In the genomic region with DNA sequence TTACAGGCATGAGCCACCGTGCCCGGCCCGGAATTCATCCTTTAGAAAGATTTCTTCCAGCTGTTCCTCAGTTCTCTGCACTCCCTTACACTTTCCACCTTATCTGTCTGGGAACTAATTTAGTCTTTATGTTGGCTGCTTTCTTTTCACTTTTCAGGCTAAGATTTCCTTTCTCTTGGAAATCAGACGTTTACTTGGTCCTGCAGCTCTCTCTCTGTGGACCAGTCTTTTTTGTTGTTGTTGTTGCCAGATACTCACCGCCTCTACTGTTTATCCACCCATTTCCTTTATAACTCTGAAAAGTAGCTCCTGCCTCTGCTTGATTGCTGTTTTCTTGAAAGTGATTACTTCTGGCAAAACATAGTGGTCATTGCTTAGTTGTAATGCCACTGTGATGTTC, we compare ENCODE assay signal across 1 cellular context.
TF ChIP-seq lines count a peak whose summit lies in the region.

No MANE protein-coding gene starts in this region.

TF ChIP-seq in H1, 55 proteins besides CTCF, POLR2A, EP300 and RAD21 (continued from another document):
- TF ChIP-seq, protein P1, sequence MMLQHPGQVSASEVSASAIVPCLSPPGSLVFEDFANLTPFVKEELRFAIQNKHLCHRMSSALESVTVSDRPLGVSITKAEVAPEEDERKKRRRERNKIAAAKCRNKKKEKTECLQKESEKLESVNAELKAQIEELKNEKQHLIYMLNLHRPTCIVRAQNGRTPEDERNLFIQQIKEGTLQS (IDR thresholded peaks at IDR 0.05; ENCODE audit: insufficient read depth, low read depth, low read length) = no peak
- no peak for TF ChIP-seq EGR1 (IDR thresholded peaks at IDR 0.05; ENCODE audit: borderline replicate concordance, low read depth, low read length)
- no peak for TF ChIP-seq CTBP2 (IDR thresholded peaks at IDR 0.05; ENCODE audit: borderline replicate concordance, insufficient read depth, insufficient read length, low read length)
- no peak for TF ChIP-seq KDM5A (IDR thresholded peaks at IDR 0.05; ENCODE audit: low read length)
- TF ChIP-seq SP2 (IDR thresholded peaks at IDR 0.05; ENCODE audit: low read length) = no peak
- no peak for TF ChIP-seq ASH2L (IDR thresholded peaks at IDR 0.05; ENCODE audit: low read length)
